In genomic region chr4:25687763-25688162, GRCh38 we compare ENCODE assay signal across 20 cellular contexts. TPM values are rescaled to one million over a fixed set of nuclear protein-coding genes. Genes with fewer than 3 reads are reported as not detected.
DNase-seq lines count a peak whose midpoint lies in the region; ATAC-seq lines count a peak whose summit lies in the region.
"Had no signal": no experiment of that assay in that cellular context is flagged by ENCODE, and none has a peak within 500 bp of the region (broad histone marks: within the 10 kb centered on the region; RNA-seq: fewer than 3 reads in every experiment).

No MANE protein-coding gene starts in this region.

- H3K4me1 Mint-ChIP-seq in CD8-positive, alpha-beta memory T cell = peaks cover 7 to 16% (median 12%) of the 10 kb centered on the region in 3 donors
- H3K4me1 Mint-ChIP-seq in effector memory CD8-positive, alpha-beta T cell (ENCODE audit: low read depth in 2 of 2) = peaks cover 3 to 22% of the 10 kb centered on the region in 2 donors
- H3K4me1 Mint-ChIP-seq in naive thymus-derived CD4-positive, alpha-beta T cell = no peaks in the 10 kb centered on the region
- H3K4me1 Mint-ChIP-seq: CD14-positive monocyte had no signal

- CTCF ChIA-PET in CD8-positive, alpha-beta memory T cell (lab: Charles Lee) = no interaction called here
- CTCF ChIA-PET in naive thymus-derived CD4-positive, alpha-beta T cell (lab: Charles Lee) = no interaction called here

- H3K36me3 ChIP-seq in CD8-positive, alpha-beta memory T cell (ENCODE audit: insufficient read depth, low read length) = no peaks in the 10 kb centered on the region
- no peaks in the 10 kb centered on the region for H3K36me3 ChIP-seq in naive thymus-derived CD4-positive, alpha-beta T cell (ENCODE audit: control insufficient read depth in 2 of 3, insufficient read depth in 3 of 3, low read length in 3 of 3)
- H3K36me3 ChIP-seq: BE2C; BLaER1 treated with 17β-estradiol and CSF1 and Interleukin-3, amounts not matched to agents 10 nM and 100 nM had no signal

- DNase-seq in CD8-positive, alpha-beta memory T cell = peak in 1 of 5 donors; percentile 36
- peak in 2 of 3 experiments; percentile 0 to 22 for DNase-seq in effector memory CD8-positive, alpha-beta T cell
- no peak for DNase-seq in naive thymus-derived CD4-positive, alpha-beta T cell
- DNase-seq in NCI-H2029 (lab: John Stamatoyannopoulos, UW) (no peak), NCI-H128 (lab: John Stamatoyannopoulos, UW; ENCODE audit: unreplicated experiment) (no peak)
- DNase-seq: 8988T; ACHN; AML-193; BE2C; Caco-2; CD4-positive, alpha-beta T cell; DMS153; DND-41; GM23248; H7; HCEC 1CT had no signal

- H3K9me3 ChIP-seq in CD8-positive, alpha-beta memory T cell (ENCODE audit: low read length) = no peaks in the 10 kb centered on the region
- H3K9me3 ChIP-seq in naive thymus-derived CD4-positive, alpha-beta T cell (ENCODE audit: control insufficient read depth in 2 of 3, low read length in 3 of 3) = peaks cover 0 to 5% (median 0%) of the 10 kb centered on the region in 3 experiments
- H3K9me3 ChIP-seq: A549, BE2C had no signal

- H3K27me3 Mint-ChIP-seq in CD8-positive, alpha-beta memory T cell = peaks cover 0 to 1% of the 10 kb centered on the region in 2 donors
- H3K27me3 Mint-ChIP-seq in effector memory CD8-positive, alpha-beta T cell = peaks cover 0 to 8% of the 10 kb centered on the region in 2 donors
- peaks cover 0 to 8% (median 0%) of the 10 kb centered on the region in 5 donors for H3K27me3 Mint-ChIP-seq in naive thymus-derived CD4-positive, alpha-beta T cell
- H3K27me3 Mint-ChIP-seq: CD4-positive, alpha-beta T cell had no signal

- peak overlapping the region in 2 of 8 donors; percentile 21 to 31 for H3K27ac Mint-ChIP-seq in CD8-positive, alpha-beta memory T cell
- H3K27ac Mint-ChIP-seq in effector memory CD8-positive, alpha-beta T cell = peak overlapping the region in 1 of 2 donors; percentile 2
- H3K27ac Mint-ChIP-seq in naive thymus-derived CD4-positive, alpha-beta T cell = no peak overlapping the region
- H3K27ac Mint-ChIP-seq: CD14-positive monocyte; CD4-positive, alpha-beta T cell had no signal

- no peak overlapping the region for H3K4me3 ChIP-seq in CD8-positive, alpha-beta memory T cell (ENCODE audit: low read length)
- no peak overlapping the region for H3K4me3 ChIP-seq in naive thymus-derived CD4-positive, alpha-beta T cell (ENCODE audit: low read length)
- H3K4me3 ChIP-seq: A549; BLaER1 treated with 17β-estradiol and CSF1 and Interleukin-3, amounts not matched to agents 10 nM and 100 nM; GM23248 had no signal

- H3K9me3 Mint-ChIP-seq in CD8-positive, alpha-beta memory T cell = peaks cover 8 to 13% (median 10%) of the 10 kb centered on the region in 5 donors
- H3K9me3 Mint-ChIP-seq in effector memory CD8-positive, alpha-beta T cell = peaks cover 0 to 7% of the 10 kb centered on the region in 2 donors
- H3K9me3 Mint-ChIP-seq in naive thymus-derived CD4-positive, alpha-beta T cell = peaks cover 0 to 17% (median 8%) of the 10 kb centered on the region in 11 donors

- no peaks in the 10 kb centered on the region for H3K4me1 ChIP-seq in CD8-positive, alpha-beta memory T cell (ENCODE audit: insufficient read depth, low read length)
- H3K4me1 ChIP-seq in naive thymus-derived CD4-positive, alpha-beta T cell (ENCODE audit: control insufficient read depth in 2 of 2, insufficient read depth in 2 of 2, low read length in 2 of 2) = peaks cover 0 to 8% of the 10 kb centered on the region in 2 donors
- H3K4me1 ChIP-seq: BE2C; BLaER1 treated with 17β-estradiol and CSF1 and Interleukin-3, amounts not matched to agents 10 nM and 100 nM; Caco-2 had no signal

- H3K36me3 Mint-ChIP-seq in CD8-positive, alpha-beta memory T cell = peaks cover 0 to 3% (median 2%) of the 10 kb centered on the region in 3 donors
- H3K36me3 Mint-ChIP-seq in effector memory CD8-positive, alpha-beta T cell (ENCODE audit: insufficient read depth) = peaks cover 8% of the 10 kb centered on the region
- H3K36me3 Mint-ChIP-seq in naive thymus-derived CD4-positive, alpha-beta T cell = peaks cover 0 to 3% (median 0%) of the 10 kb centered on the region in 5 donors
- H3K36me3 Mint-ChIP-seq: CD14-positive monocyte had no signal

- POLR2A ChIA-PET in CD8-positive, alpha-beta memory T cell (lab: Charles Lee) = no interaction called here
- POLR2A ChIA-PET in naive thymus-derived CD4-positive, alpha-beta T cell (lab: Charles Lee) = no interaction called here

- H3K4me3 Mint-ChIP-seq in CD8-positive, alpha-beta memory T cell = peak overlapping the region in 4 of 7 donors; percentile 2 to 27 (median 12)
- peak overlapping the region; percentile 46 to 53 for H3K4me3 Mint-ChIP-seq in effector memory CD8-positive, alpha-beta T cell
- H3K4me3 Mint-ChIP-seq in naive thymus-derived CD4-positive, alpha-beta T cell = no peak overlapping the region
- H3K4me3 Mint-ChIP-seq: CD14-positive monocyte; CD4-positive, alpha-beta T cell had no signal

- no peak overlapping the region for H3K27ac ChIP-seq in CD8-positive, alpha-beta memory T cell (ENCODE audit: low read depth, low read length)
- no peak overlapping the region for H3K27ac ChIP-seq in naive thymus-derived CD4-positive, alpha-beta T cell (ENCODE audit: low read depth, low read length)
- H3K27ac ChIP-seq: A549; BLaER1 treated with 17β-estradiol and CSF1 and Interleukin-3, amounts not matched to agents 10 nM and 100 nM; GM23248 had no signal

- ATAC-seq in effector memory CD8-positive, alpha-beta T cell (replicated peaks) = peak; percentile 89
- ATAC-seq in naive thymus-derived CD4-positive, alpha-beta T cell = peak; percentile 41
- no peak for ATAC-seq in HG03045 (IDR thresholded peaks at IDR 0.05; ENCODE audit: unreplicated experiment)
- ATAC-seq: A549 had no signal

- H3K27me3 ChIP-seq in CD8-positive, alpha-beta memory T cell (ENCODE audit: insufficient read depth, low read length, poor library complexity, severe bottlenecking) = no peaks in the 10 kb centered on the region
- no peaks in the 10 kb centered on the region for H3K27me3 ChIP-seq in naive thymus-derived CD4-positive, alpha-beta T cell (ENCODE audit: control insufficient read depth in 2 of 2, insufficient read depth in 2 of 2, low read length in 2 of 2)
- H3K27me3 ChIP-seq: BE2C; BLaER1 treated with 17β-estradiol and CSF1 and Interleukin-3, amounts not matched to agents 10 nM and 100 nM had no signal

- intact Hi-C loops in naive thymus-derived CD4-positive, alpha-beta T cell (cut with micrococcal nuclease) = no loop called here

RNA-seq across cellular contexts. Expression of gene SLC34A2, which starts 32.1 kb away (rescaled TPM):
- not detected for total RNA-seq in CD8-positive, alpha-beta memory T cell
- not detected for polyA plus RNA-seq in CD8-positive, alpha-beta memory T cell
- not detected for total RNA-seq in naive thymus-derived CD4-positive, alpha-beta T cell
- polyA plus RNA-seq in naive thymus-derived CD4-positive, alpha-beta T cell = not detected
- total RNA-seq: CD4-positive, alpha-beta T cell; GM23248 had no signal
- polyA plus RNA-seq: CD14-positive monocyte, GM23248 had no signal

Comparison
In these comparisons a context has a peak if more than half of its experiments do, and no peak if none do; other contexts are left out.
1. DNase-seq: peak in effector memory CD8-positive, alpha-beta T cell (2 of 3); none in naive thymus-derived CD4-positive, alpha-beta T cell (0 of 9), NCI-H2029 (single experiment) and NCI-H128 (single experiment).
2. H3K4me3 Mint-ChIP-seq: peak in CD8-positive, alpha-beta memory T cell (4 of 7) and effector memory CD8-positive, alpha-beta T cell (2 of 2); none in naive thymus-derived CD4-positive, alpha-beta T cell (0 of 10).